14 cellular contexts compared by ENCODE assay signal in genomic region chr6:109292983-109293586, GRCh38.
"Had no signal": no experiment of that assay in that cellular context is flagged by ENCODE, and none has a peak within 500 bp of the region (broad histone marks: within the 10 kb centered on the region; RNA-seq: fewer than 3 reads in every experiment).

No MANE protein-coding gene starts in this region.

- H3K27me3 ChIP-seq: body of pancreas, pancreas, upper lobe of right lung had no signal

- H3K9me3 ChIP-seq: body of pancreas, pancreas, upper lobe of right lung had no signal

- DNase-seq: activated CD4-positive, alpha-beta T cell treated with anti-CD3 and anti-CD28 coated beads, Interleukin-2, amount 50 U/mL, for 48 hours; activated CD4-positive, CD25-positive, alpha-beta regulatory T cell treated with anti-CD3 and anti-CD28 coated beads, Interleukin-2, amount 50 U/mL, for 72 hours; activated CD8-positive, alpha-beta memory T cell treated with anti-CD3 and anti-CD28 coated beads, Interleukin-2, amount 10 ng/mL, durations not matched to agents 7 days and 5 days; activated effector memory CD4-positive, alpha-beta T cell treated with Interleukin-2 at 50 U/mL for 16 hours; activated T-cell treated with anti-CD3 and anti-CD28 coated beads, Interleukin-2, amount 50 U/mL, for 24 hours; amniotic stem cell; body of pancreas; kidney; pancreas; retina; stimulated activated CD4-positive, alpha-beta T cell treated with anti-CD3 and anti-CD28 coated beads, Interleukin-15, amount 100 ng/mL, for 24 hours; stimulated activated CD4-positive, alpha-beta T cell treated with anti-CD3 and anti-CD28 coated beads, Interleukin-4, amount 100 ng/mL, for 24 hours; upper lobe of right lung had no signal

- ATAC-seq: activated CD8-positive, alpha-beta memory T cell treated with anti-CD3 and anti-CD28 coated beads, Interleukin-2, amount 10 ng/mL, durations not matched to agents 7 days and 5 days; activated naive CD4-positive, alpha-beta T cell treated with anti-CD3 and anti-CD28 coated beads, Interleukin-2, amount 50 U/mL, for 72 hours; body of pancreas; upper lobe of right lung had no signal

- H3K27ac ChIP-seq: body of pancreas, pancreas, upper lobe of right lung had no signal

- H3K36me3 ChIP-seq: pancreas, upper lobe of right lung had no signal

- H3K4me3 ChIP-seq: body of pancreas, pancreas, upper lobe of right lung had no signal
